ENCODE assay signal across 23 cellular contexts in genomic region chr5:36199620-36200019, GRCh38. TPM values are rescaled to one million over a fixed set of nuclear protein-coding genes. Genes with fewer than 3 reads are reported as not detected.
A peak's percentile ranks its signal among the peaks of the same experiment; 100 is the strongest.
DNase-seq lines count a peak whose midpoint lies in the region; ATAC-seq and TF ChIP-seq lines count a peak whose summit lies in the region.
"Had no signal": no experiment of that assay in that cellular context is flagged by ENCODE, and none has a peak within 500 bp of the region (broad histone marks: within the 10 kb centered on the region; RNA-seq: fewer than 3 reads in every experiment).

No MANE protein-coding gene starts in this region.

- H3K4me2 ChIP-seq in SK-N-SH (no peak overlapping the region), GM23338 (no peak overlapping the region)
- H3K4me2 ChIP-seq: BLaER1 had no signal

- no peak overlapping the region for H3K4me3 ChIP-seq in SK-N-SH (ENCODE audit: low read depth in 2 of 2, low read length in 1 of 2)
- H3K4me3 ChIP-seq in cardiac fibroblast (replicated peaks in 1 of 2; ENCODE audit: low read depth in 2 of 2, low read length in 2 of 2) = no peak overlapping the region
- no peak overlapping the region for H3K4me3 ChIP-seq in GM23338
- no peak overlapping the region for H3K4me3 ChIP-seq in right atrium auricular region
- H3K4me3 ChIP-seq: BLaER1 had no signal

- H3K27ac ChIP-seq in SK-N-SH (ENCODE audit: low read depth in 2 of 2, low read length in 1 of 2) (no peak overlapping the region; a peak in 2 of 4 replicates), GM23338 (ENCODE audit: low read depth) (no peak overlapping the region), right atrium auricular region (no peak overlapping the region)
- H3K27ac ChIP-seq in CD4-positive, alpha-beta T cell (ENCODE audit: low read depth, low read length) = no peak overlapping the region
- H3K27ac ChIP-seq: 22Rv1, BLaER1, HL-60 had no signal

- H3K36me3 Mint-ChIP-seq in mesothelial cell of epicardium (peaks cover 29% of the 10 kb centered on the region), GM23338 (ENCODE audit: low read depth) (peaks cover 4% of the 10 kb centered on the region; the same call in 2 of the 3 replicates)
- peaks cover 73% of the 10 kb centered on the region for H3K36me3 Mint-ChIP-seq in CD4-positive, alpha-beta T cell (ENCODE audit: low read depth)

- POLR2A ChIA-PET in SK-N-SH (lab: Yijun Ruan, JAX) = no interaction called here
- POLR2A ChIA-PET in CD4-positive, alpha-beta T cell (lab: Charles Lee) = no interaction called here

- H3K9me3 ChIP-seq in SK-N-SH (no peaks in the 10 kb centered on the region), right atrium auricular region (no peaks in the 10 kb centered on the region)
- H3K9me3 ChIP-seq in CD4-positive, alpha-beta T cell (ENCODE audit: control insufficient read depth, low read length) = no peaks in the 10 kb centered on the region
- H3K9me3 ChIP-seq: BLaER1 had no signal

- WGBS in SK-N-SH (ENCODE audit: low lambda C conversion rate) = 60% methylated on average over 2 of the region's 2 CpGs

- H3K36me3 ChIP-seq in SK-N-SH (replicated peaks in 1 of 2; ENCODE audit: control insufficient read depth in 1 of 2, insufficient read depth in 2 of 2, low read length in 1 of 2) (peaks cover 58 to 59% of the 10 kb centered on the region in 2 experiments), GM23338 (ENCODE audit: insufficient read depth) (no peaks in the 10 kb centered on the region), right atrium auricular region (peaks cover 45% of the 10 kb centered on the region)

- CTCF ChIA-PET in SK-N-SH (lab: Yijun Ruan, JAX) = interaction anchor here (0.6 to 1.3 kb wide), 2 partner anchors 21 to 169 kb away, joined by 3 to 4 read pairs; no protein-coding TSS in a partner anchor
- CTCF ChIA-PET in CD4-positive, alpha-beta T cell (lab: Charles Lee) = no interaction called here

- peaks cover 11% of the 10 kb centered on the region for H3F3A ChIP-seq in SK-N-SH (replicated peaks; ENCODE audit: insufficient read depth)
- no peaks in the 10 kb centered on the region for H3F3A ChIP-seq in GM23338 (replicated peaks; ENCODE audit: low read depth)

- TF ChIP-seq RAD21 in SK-N-SH (IDR thresholded peaks at IDR 0.05; ENCODE audit: low read length) = no peak

- no peak overlapping the region for H3K9ac ChIP-seq in SK-N-SH
- H3K9ac ChIP-seq: BLaER1 had no signal

- DNase-seq in SK-N-SH (no peak), cardiac fibroblast (ENCODE audit: low read depth in 2 of 2) (peak; percentile 35 to 81), mesothelial cell of epicardium (ENCODE audit: low spot score in 2 of 2, unreplicated experiment in 2 of 2) (no peak), GM23338 (ENCODE audit: low spot score) (no peak), NCI-H748 (lab: John Stamatoyannopoulos, UW; ENCODE audit: unreplicated experiment) (no peak), right atrium auricular region (ENCODE audit: low spot score) (no peak)
- DNase-seq in CD4-positive, alpha-beta T cell = no peak
- DNase-seq: CD8-positive, alpha-beta memory T cell; DMS79 treated with DMSO at 0.1 percent for 48 hours; GDM1; H9; NCI-H1105 treated with DMSO at 0.1 percent for 48 hours; NCI-H1694 treated with DMSO at 0.1 percent for 48 hours; NCI-H345; NCI-H69; NK-92 treated with Interleukin-12 subunit alpha and Interleukin-12 subunit beta, amount 100 ng/mL, for 24 hours; OCI-M1; RPMI8226; SIG-M5 had no signal

- H4K20me1 ChIP-seq in SK-N-SH (ENCODE audit: insufficient read depth) = no peaks in the 10 kb centered on the region
- no peaks in the 10 kb centered on the region for H4K20me1 ChIP-seq in GM23338 (replicated peaks; ENCODE audit: insufficient read depth)
- H4K20me1 ChIP-seq: BLaER1 had no signal

- H3K79me2 ChIP-seq in SK-N-SH (ENCODE audit: insufficient read depth) (no peaks in the 10 kb centered on the region), GM23338 (replicated peaks; ENCODE audit: insufficient read depth) (no peaks in the 10 kb centered on the region)

- H3K27ac Mint-ChIP-seq in mesothelial cell of epicardium (peak overlapping the region; percentile 89), GM23338 (no peak overlapping the region; the same call in 1 of the 2 replicates)
- no peak overlapping the region for H3K27ac Mint-ChIP-seq in CD4-positive, alpha-beta T cell
- H3K27ac Mint-ChIP-seq: CD8-positive, alpha-beta memory T cell; H9 had no signal

- TF ChIP-seq EP300 in SK-N-SH (IDR thresholded peaks at IDR 0.05; ENCODE audit: borderline replicate concordance in 1 of 2, low read depth in 1 of 2, low read length in 1 of 2) = no peak

- H3K4me1 ChIP-seq in SK-N-SH (ENCODE audit: control insufficient read depth in 1 of 2, insufficient read depth in 2 of 2, low read depth in 1 of 2, low read length in 1 of 2) (peaks cover 0 to 3% of the 10 kb centered on the region in 2 experiments; a peak in 2 of 4 replicates), GM23338 (ENCODE audit: insufficient read depth) (no peaks in the 10 kb centered on the region), right atrium auricular region (peaks cover 0 to 21% of the 10 kb centered on the region in 2 donors)

- H3K9me3 Mint-ChIP-seq in mesothelial cell of epicardium (no peaks in the 10 kb centered on the region), GM23338 (no peaks in the 10 kb centered on the region)
- H3K9me3 Mint-ChIP-seq in CD4-positive, alpha-beta T cell = no peaks in the 10 kb centered on the region
- H3K9me3 Mint-ChIP-seq: CD8-positive, alpha-beta memory T cell; H9 had no signal

- intact Hi-C loops in CD4-positive, alpha-beta T cell (cut with DNase I, micrococcal nuclease) = no loop called here

- no peaks in the 10 kb centered on the region for H3K9me2 ChIP-seq in SK-N-SH
- H3K9me2 ChIP-seq in GM23338 (ENCODE audit: insufficient read depth) = no peaks in the 10 kb centered on the region

- no peaks in the 10 kb centered on the region for H3K27me3 ChIP-seq in SK-N-SH (ENCODE audit: insufficient read depth)
- H3K27me3 ChIP-seq in CD4-positive, alpha-beta T cell (ENCODE audit: control insufficient read depth, insufficient read depth, low read length) = no peaks in the 10 kb centered on the region
- H3K27me3 ChIP-seq in GM23338 (ENCODE audit: insufficient read depth) = no peaks in the 10 kb centered on the region
- H3K27me3 ChIP-seq in right atrium auricular region = no peaks in the 10 kb centered on the region
- H3K27me3 ChIP-seq: BLaER1 had no signal

- H3K4me1 Mint-ChIP-seq in mesothelial cell of epicardium = peaks cover 22% of the 10 kb centered on the region
- no peaks in the 10 kb centered on the region for H3K4me1 Mint-ChIP-seq in CD4-positive, alpha-beta T cell (ENCODE audit: low read depth)
- H3K4me1 Mint-ChIP-seq in GM23338 = no peaks in the 10 kb centered on the region
- H3K4me1 Mint-ChIP-seq: CD8-positive, alpha-beta memory T cell; H9 had no signal

- H2AFZ ChIP-seq in SK-N-SH (ENCODE audit: low read depth) (no peak overlapping the region), GM23338 (no peak overlapping the region)

- H3K4me3 Mint-ChIP-seq in mesothelial cell of epicardium (no peak overlapping the region), GM23338 (no peak overlapping the region)
- no peak overlapping the region for H3K4me3 Mint-ChIP-seq in CD4-positive, alpha-beta T cell
- H3K4me3 Mint-ChIP-seq: CD8-positive, alpha-beta memory T cell; H9 had no signal

- no peaks in the 10 kb centered on the region for H3K27me3 Mint-ChIP-seq in mesothelial cell of epicardium (ENCODE audit: low read depth)
- no peaks in the 10 kb centered on the region for H3K27me3 Mint-ChIP-seq in CD4-positive, alpha-beta T cell
- no peaks in the 10 kb centered on the region for H3K27me3 Mint-ChIP-seq in GM23338 (ENCODE audit: insufficient read depth, low read depth, poor library complexity)

- ATAC-seq in SK-N-SH treated with all-trans-retinoic acid at 6 μM for 48 hours (no peak; the same call in 2 of the 3 replicates), GM23338 (no peak)
- no peak for ATAC-seq in CD4-positive, alpha-beta T cell (ENCODE audit: poor library complexity)

- no peak for TF ChIP-seq CTCF in SK-N-SH (IDR thresholded peaks at IDR 0.05)
- no peak for TF ChIP-seq CTCF in cardiac fibroblast (IDR thresholded peaks at IDR 0.05; ENCODE audit: low read depth, low read length)
- no peak for TF ChIP-seq CTCF in mesothelial cell of epicardium (IDR thresholded peaks at IDR 0.05; ENCODE audit: unreplicated experiment)
- no peak for TF ChIP-seq CTCF in CD4-positive, alpha-beta T cell (IDR thresholded peaks at IDR 0.05)
- TF ChIP-seq CTCF in GM23338 (conservative IDR thresholded peaks at IDR 0.05; ENCODE audit: low read depth in 2 of 2) = no peak
- no peak for TF ChIP-seq CTCF in right atrium auricular region (IDR thresholded peaks at IDR 0.05)

TF ChIP-seq in SK-N-SH treated with all-trans-retinoic acid at 6 μM for 48 hours, 23 proteins besides CTCF, POLR2A, EP300 and RAD21 (continues in another document):
- no peak for TF ChIP-seq OSR1 (CRISPR knock-in tag; IDR thresholded peaks at IDR 0.05)
- TF ChIP-seq ZC3H10 (CRISPR knock-in tag; IDR thresholded peaks at IDR 0.05) = no peak

TF ChIP-seq in SK-N-SH, 30 proteins besides CTCF, POLR2A, EP300 and RAD21 (continues in another document):
- no peak for TF ChIP-seq NFIC (IDR thresholded peaks at IDR 0.05; ENCODE audit: borderline replicate concordance)

TF ChIP-seq in GM23338, 12 proteins besides CTCF, POLR2A, EP300 and RAD21 (continues in another document):
- TF ChIP-seq ZNF331 (CRISPR knock-in tag; IDR thresholded peaks at IDR 0.05; ENCODE audit: low read depth) = no peak

RNA-seq across cellular contexts. Expression of gene NADK2, which starts 42.1 kb away (rescaled TPM):
- polyA plus RNA-seq in SK-N-SH (2012; rRNA removed) = 7.6 and 9.7 TPM in 2 replicates
- polyA plus RNA-seq in SK-N-SH (2012; cell fraction: cytosol; rRNA removed) = 10.3 and 10.7 TPM in 2 replicates
- 5.0 and 10.1 TPM in 2 replicates for polyA plus RNA-seq in SK-N-SH (2012; cell fraction: nucleus; rRNA removed)
- total RNA-seq in mesothelial cell of epicardium = 39.3 to 41.7 TPM (median 40.2 TPM) in 3 replicates
- total RNA-seq in CD4-positive, alpha-beta T cell = 10 to 100 TPM; 12.5 to 13.3 TPM
- total RNA-seq in GM23338 (2014; rRNA removed; shearing (Covaris generic)) = 11.8 and 16.0 TPM in 2 replicates
- 4.5 and 4.6 TPM in 2 replicates for polyA plus RNA-seq in GM23338 (2016; fragmentation: Nextera tagmentation; extraction: Ambion mirVana)
- 10 to 100 TPM; 17.9 to 30.4 TPM for total RNA-seq in right atrium auricular region

RNA-seq across cellular contexts. Expression of gene SKP2, which starts 47.7 kb away (rescaled TPM):
- polyA plus RNA-seq in SK-N-SH (2012; rRNA removed) = 12.4 and 14.8 TPM in 2 replicates
- polyA plus RNA-seq in SK-N-SH (2012; cell fraction: cytosol; rRNA removed) = 17.1 and 18.9 TPM in 2 replicates
- 15.4 and 15.7 TPM in 2 replicates for polyA plus RNA-seq in SK-N-SH (2012; cell fraction: nucleus; rRNA removed)
- 91.5 to 94.3 TPM (median 93.8 TPM) in 3 replicates for total RNA-seq in mesothelial cell of epicardium
- 1 to 10 TPM; 6.3 to 7.2 TPM for total RNA-seq in CD4-positive, alpha-beta T cell
- total RNA-seq in GM23338 (2014; rRNA removed; shearing (Covaris generic)) = 75.6 and 97.9 TPM in 2 replicates
- polyA plus RNA-seq in GM23338 (2016; fragmentation: Nextera tagmentation; extraction: Ambion mirVana) = 63.5 and 66.6 TPM in 2 replicates
- 1 to 10 TPM; 3.7 to 5.0 TPM for total RNA-seq in right atrium auricular region

RNA-seq across cellular contexts. Expression of gene LMBRD2, which starts 47.9 kb away (rescaled TPM):
- 1.6 and 2.2 TPM in 2 replicates for polyA plus RNA-seq in SK-N-SH (2012; rRNA removed)
- polyA plus RNA-seq in SK-N-SH (2012; cell fraction: cytosol; rRNA removed) = 2.4 and 2.9 TPM in 2 replicates
- polyA plus RNA-seq in SK-N-SH (2012; cell fraction: nucleus; rRNA removed) = 1.9 and 3.8 TPM in 2 replicates
- 6.3 to 8.3 TPM (median 7.9 TPM) in 3 replicates for total RNA-seq in mesothelial cell of epicardium
- total RNA-seq in CD4-positive, alpha-beta T cell = 1 to 10 TPM; 4.1 to 4.2 TPM
- 6.2 and 6.4 TPM in 2 replicates for total RNA-seq in GM23338 (2014; rRNA removed; shearing (Covaris generic))
- 3.2 and 4.4 TPM in 2 replicates for polyA plus RNA-seq in GM23338 (2016; fragmentation: Nextera tagmentation; extraction: Ambion mirVana)
- total RNA-seq in right atrium auricular region = 10 to 100 TPM; 10.5 to 19.9 TPM

Comparison
In these comparisons a context has a peak if more than half of its experiments do, and no peak if none do; other contexts are left out.
1. DNase-seq: peak in cardiac fibroblast (2 of 2); none in SK-N-SH (single experiment), mesothelial cell of epicardium (0 of 2), CD4-positive, alpha-beta T cell (0 of 10), GM23338 (single experiment), NCI-H748 (single experiment) and right atrium auricular region (single experiment).